Comparison of ENCODE assay signal across 8 cellular contexts in the genomic region with DNA sequence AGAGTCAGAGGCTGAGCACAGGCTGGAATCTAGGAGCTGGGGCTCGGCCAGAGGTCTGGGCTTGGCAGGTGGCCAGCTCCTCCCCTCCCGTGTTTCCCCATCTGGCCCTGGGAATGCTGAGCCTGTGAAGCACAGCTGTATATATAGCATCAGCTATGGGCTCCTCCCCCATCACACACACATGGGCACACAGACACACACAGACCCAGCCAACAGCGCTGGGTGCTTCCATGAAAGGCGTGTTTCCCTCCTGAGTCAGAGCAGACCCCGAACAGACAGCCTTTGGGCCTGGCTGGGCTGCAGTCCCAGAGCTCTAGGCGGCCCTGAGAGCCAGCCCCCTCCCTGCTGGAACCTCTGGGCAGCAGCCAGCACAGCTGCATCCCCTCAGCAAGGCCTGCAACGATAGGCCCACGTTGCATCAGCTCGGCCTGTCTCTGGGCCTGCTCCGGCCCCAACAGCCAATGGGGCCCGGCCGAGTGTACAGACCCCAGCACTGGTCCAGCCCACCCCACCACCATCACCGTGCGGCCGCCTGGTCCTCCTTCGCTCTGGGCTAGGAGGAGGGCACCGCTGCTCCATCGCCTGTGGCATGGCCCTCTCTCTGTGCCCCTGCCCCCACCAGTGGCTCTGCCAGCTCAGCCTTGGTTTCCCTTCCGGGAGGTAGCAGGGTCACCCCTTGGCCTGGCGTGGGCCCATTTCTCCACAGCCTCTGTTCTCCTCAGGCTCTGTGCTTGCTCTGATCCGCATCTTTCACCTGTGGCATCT. TPM values are rescaled to one million over a fixed set of nuclear protein-coding genes. Genes with fewer than 3 reads are reported as not detected.
A peak's percentile ranks its signal among the peaks of the same experiment; 100 is the strongest.
DNase-seq lines count a peak whose midpoint lies in the region; ATAC-seq and TF ChIP-seq lines count a peak whose summit lies in the region.

No MANE protein-coding gene starts in this region.

- 32% methylated on average over 16 of the region's 21 CpGs for WGBS in suprapubic skin

- peaks cover 28 to 40% of the 10 kb centered on the region in 2 donors for H3K4me1 ChIP-seq in left lung
- H3K4me1 ChIP-seq in suprapubic skin = peaks cover 50% of the 10 kb centered on the region

- POLR2A ChIA-PET in AG04449 (lab: Yijun Ruan, JAX) = interaction anchor here (0.6 to 4.1 kb wide), 13 partner anchors 11 to 155 kb away, joined by 3 to 168 read pairs (median 5); a partner anchor contains a TSS

- H3K27me3 ChIP-seq in left lung (no peaks in the 10 kb centered on the region), suprapubic skin (no peaks in the 10 kb centered on the region)

- TF ChIP-seq CTCF in AG04449 (IDR thresholded peaks at IDR 0.05; ENCODE audit: insufficient read depth, low read length, missing control alignments) (no peak), left lung (IDR thresholded peaks at IDR 0.05) (no peak), suprapubic skin (IDR thresholded peaks at IDR 0.05) (no peak)

- TF ChIP-seq EP300 in suprapubic skin (IDR thresholded peaks at IDR 0.05) = no peak

- peak in 1 of 2 donors; percentile 11 for TF ChIP-seq POLR2A in suprapubic skin (IDR thresholded peaks at IDR 0.05)

- H3K4me3 ChIP-seq in AG04449 (ENCODE audit: low read depth, low read length) (peak overlapping the region; percentile 37), left lung (no peak overlapping the region), suprapubic skin (no peak overlapping the region)

- H3K9me3 ChIP-seq in left lung (no peaks in the 10 kb centered on the region), suprapubic skin (no peaks in the 10 kb centered on the region)

- ATAC-seq in left lung (peak; percentile 51), HG03460 (IDR thresholded peaks at IDR 0.05; ENCODE audit: unreplicated experiment) (no peak)

- H3K36me3 ChIP-seq in left lung = no peaks in the 10 kb centered on the region
- no peaks in the 10 kb centered on the region for H3K36me3 ChIP-seq in suprapubic skin

- CTCF ChIA-PET in AG04449 (lab: Yijun Ruan, JAX) = interaction anchor here (1.0 to 3.0 kb wide), 11 partner anchors 9 to 314 kb away, joined by 3 to 18 read pairs (median 6); a partner anchor contains a TSS

- intact Hi-C loops in left lung (cut with DNase I) = no loop called here

- H3K27ac ChIP-seq in cingulate gyrus (ENCODE audit: low read depth, low read length) (peak overlapping the region; percentile 85), left lung (peak overlapping the region; percentile 64 to 77), suprapubic skin (peak overlapping the region; percentile 72)

- DNase-seq in AG04449 (ENCODE audit: low read depth, low spot score) (peak; percentile 99), NCI-H2029 treated with DMSO at 0.1 percent for 48 hours (lab: John Stamatoyannopoulos, UW) (peak; percentile 87), left lung (peak; percentile 82 to 89), suprapubic skin (ENCODE audit: low spot score in 2 of 2) (peak; percentile 89 to 91), AML-193 (lab: John Stamatoyannopoulos, UW) (no peak)
- DNase-seq in activated naive CD4-positive, alpha-beta T cell treated with anti-CD3 and anti-CD28 coated beads, Interleukin-2, amount 50 U/mL, for 16 hours = no peak

RNA-seq across cellular contexts. Expression of a gene that starts 7.6 kb away (rescaled TPM):
- total RNA-seq in left lung (100 to 1,000 TPM; 358 to 516 TPM), suprapubic skin (100 to 1,000 TPM in 2 of 4 donors, 10 to 100 TPM in 2; 56.9 to 111 (median 95.5) TPM)

RNA-seq across cellular contexts. Expression of a gene that starts 28.7 kb away (rescaled TPM):
- total RNA-seq in left lung (10 to 100 TPM; 10.5 to 15.5 TPM), suprapubic skin (10 to 100 TPM in 1 of 4 donors, 1 to 10 TPM in 3; 2.3 to 13.4 (median 5.4) TPM)

Comparison
In these comparisons a context has a peak if more than half of its experiments do, and no peak if none do; other contexts are left out.
1. DNase-seq: peak in AG04449 (single experiment), NCI-H2029 treated with DMSO at 0.1 percent for 48 hours (single experiment), left lung (2 of 2) and suprapubic skin (2 of 2); none in activated naive CD4-positive, alpha-beta T cell treated with anti-CD3 and anti-CD28 coated beads, Interleukin-2, amount 50 U/mL, for 16 hours (single experiment) and AML-193 (0 of 2).
2. Peak in every context shown above with its lines, with median percentiles within 50 percentile points of each other: H3K27ac ChIP-seq.